ENCODE assay signal across 8 cellular contexts in the genomic region with DNA sequence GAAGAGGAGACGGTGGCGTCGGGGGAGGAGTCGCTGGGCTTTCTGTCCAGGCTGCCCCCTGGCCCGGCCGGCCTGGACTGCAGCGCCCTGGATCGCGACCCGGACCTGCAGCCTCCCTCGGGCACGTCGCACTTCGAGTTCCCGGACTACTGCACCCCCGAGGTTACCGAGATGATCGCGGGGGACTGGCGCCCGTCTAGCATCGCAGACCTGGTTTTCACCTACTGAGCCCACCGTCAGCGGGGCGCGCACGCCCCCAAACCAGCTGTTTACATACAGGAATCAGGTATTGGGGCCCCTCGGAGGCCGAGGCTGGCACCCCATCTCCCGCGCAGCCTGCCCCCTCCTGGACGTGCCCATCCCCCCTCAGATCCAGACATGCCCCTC. TPM values are rescaled to one million over a fixed set of nuclear protein-coding genes. Genes with fewer than 3 reads are reported as not detected.
A peak's percentile ranks its signal among the peaks of the same experiment; 100 is the strongest.
DNase-seq lines count a peak whose midpoint lies in the region; ATAC-seq and TF ChIP-seq lines count a peak whose summit lies in the region.

No MANE protein-coding gene starts in this region.

- peak; percentile 0 for TF ChIP-seq CTCF in AG04449 (IDR thresholded peaks at IDR 0.05; ENCODE audit: insufficient read depth, low read length, missing control alignments)

- H3K4me1 ChIP-seq in right cardiac atrium (ENCODE audit: control insufficient read depth, insufficient read depth, low read length): no peaks in the 10 kb centered on the region
- peaks cover 7 to 21% (median 18%) of the 10 kb centered on the region in 3 donors for H3K4me1 ChIP-seq in skeletal muscle tissue (ENCODE audit: control insufficient read depth in 3 of 3, insufficient read depth in 3 of 3, low read length in 3 of 3)

- no peaks in the 10 kb centered on the region for H3K36me3 Mint-ChIP-seq in activated T-helper 17 cell treated with anti-CD3 and anti-CD28 coated beads, Interleukin-2, amount 50 U/mL, for 72 hours (ENCODE audit: low read depth)

- CTCF ChIA-PET in AG04449 (lab: Yijun Ruan, JAX): interaction anchor here (3.8 kb wide), 1 partner anchor 17 kb away, joined by 18 read pairs; no protein-coding TSS in a partner anchor

- POLR2A ChIA-PET in AG04449 (lab: Yijun Ruan, JAX): interaction anchor here (4.5 kb wide), 1 partner anchor 28 kb away, joined by 25 read pairs; a partner anchor contains a TSS

- DNase-seq in AG04449 (ENCODE audit: low read depth, low spot score): no peak
- peak; percentile 55 for DNase-seq in HCEC 1CT
- DNase-seq in right cardiac atrium: no peak
- DNase-seq in stimulated activated CD4-positive, alpha-beta T cell treated with anti-CD3 and anti-CD28 coated beads, Interleukin-15, amount 100 ng/mL, for 24 hours: no peak
- no peak for DNase-seq in GOT3 (lab: John Stamatoyannopoulos, UW)

- intact Hi-C loops in right cardiac atrium (cut with DNase I): loop anchor here in 1 of 4 donors (10.0 kb wide), 1 partner anchor 52 kb away; no protein-coding TSS in a partner anchor

- no peaks in the 10 kb centered on the region for H3K9me3 Mint-ChIP-seq in activated T-helper 17 cell treated with anti-CD3 and anti-CD28 coated beads, Interleukin-2, amount 50 U/mL, for 72 hours

- H3K4me1 Mint-ChIP-seq in activated T-helper 17 cell treated with anti-CD3 and anti-CD28 coated beads, Interleukin-2, amount 50 U/mL, for 72 hours: peaks cover 5% of the 10 kb centered on the region

- WGBS in right cardiac atrium: under 1% methylated on average over 32 of the region's 32 CpGs

- H3K9ac ChIP-seq in skeletal muscle tissue (ENCODE audit: low read depth in 1 of 3, low read length in 3 of 3): no peak overlapping the region

- no peak overlapping the region for H3K27ac Mint-ChIP-seq in activated T-helper 17 cell treated with anti-CD3 and anti-CD28 coated beads, Interleukin-2, amount 50 U/mL, for 72 hours

- H3K27ac ChIP-seq in right cardiac atrium (ENCODE audit: low read length) (peak overlapping the region; percentile 89), skeletal muscle tissue (ENCODE audit: low read depth, low read length) (no peak overlapping the region)

- H3K4me3 ChIP-seq in AG04449 (ENCODE audit: low read depth, low read length) (peak overlapping the region; percentile 78), right cardiac atrium (ENCODE audit: low read length) (peak overlapping the region; percentile 79), skeletal muscle tissue (ENCODE audit: low read length in 3 of 3) (peak overlapping the region; percentile 30 to 64 (median 35))

- H3K36me3 ChIP-seq in skeletal muscle tissue (ENCODE audit: control insufficient read depth in 3 of 3, insufficient read depth in 3 of 3, low read length in 3 of 3): peaks cover 0 to 2% (median 0%) of the 10 kb centered on the region in 3 donors

- H3K27me3 ChIP-seq in right cardiac atrium (ENCODE audit: control insufficient read depth, insufficient read depth): no peaks in the 10 kb centered on the region
- H3K27me3 ChIP-seq in skeletal muscle tissue (ENCODE audit: control insufficient read depth in 3 of 3, insufficient read depth in 3 of 3, low read length in 3 of 3): peaks cover 0 to 9% (median 4%) of the 10 kb centered on the region in 3 donors

- no peak for ATAC-seq in activated T-helper 17 cell treated with anti-CD3 and anti-CD28 coated beads, Interleukin-2, amount 50 U/mL, for 72 hours (replicated peaks)
- ATAC-seq in right cardiac atrium (no peak), HG03571 (IDR thresholded peaks at IDR 0.05; ENCODE audit: unreplicated experiment) (no peak)

- H3K27me3 Mint-ChIP-seq in activated T-helper 17 cell treated with anti-CD3 and anti-CD28 coated beads, Interleukin-2, amount 50 U/mL, for 72 hours: no peaks in the 10 kb centered on the region

- H3K9me3 ChIP-seq in right cardiac atrium (ENCODE audit: control insufficient read depth, low read length) (no peaks in the 10 kb centered on the region), skeletal muscle tissue (ENCODE audit: control insufficient read depth in 3 of 3, low read length in 3 of 3) (no peaks in the 10 kb centered on the region)

- peak overlapping the region; percentile 75 for H3K4me3 Mint-ChIP-seq in activated T-helper 17 cell treated with anti-CD3 and anti-CD28 coated beads, Interleukin-2, amount 50 U/mL, for 72 hours

RNA-seq across cellular contexts. Expression of a gene that starts 1.3 kb away (rescaled TPM):
- 1 to 10 TPM; 4.0 to 6.5 TPM for total RNA-seq in activated T-helper 17 cell treated with anti-CD3 and anti-CD28 coated beads, Interleukin-2, amount 50 U/mL, for 72 hours
- total RNA-seq in right cardiac atrium (10 to 100 TPM in 3 of 4 donors, 1 to 10 TPM in 1; 7.4 to 13.7 (median 11.8) TPM), skeletal muscle tissue (3.7 TPM)
- polyA plus RNA-seq in right cardiac atrium: 5.1 TPM

RNA-seq across cellular contexts. Expression of a gene that starts 20.3 kb away (rescaled TPM):
- total RNA-seq in activated T-helper 17 cell treated with anti-CD3 and anti-CD28 coated beads, Interleukin-2, amount 50 U/mL, for 72 hours: 1 to 10 TPM; 4.3 to 5.2 TPM
- 10 to 100 TPM; 24.5 to 30.9 (median 24.8) TPM for total RNA-seq in right cardiac atrium
- 26.6 TPM for polyA plus RNA-seq in right cardiac atrium
- total RNA-seq in skeletal muscle tissue: 14.6 TPM

RNA-seq across cellular contexts. Expression of a gene that starts 29.3 kb away (rescaled TPM):
- total RNA-seq in activated T-helper 17 cell treated with anti-CD3 and anti-CD28 coated beads, Interleukin-2, amount 50 U/mL, for 72 hours: 10 to 100 TPM; 16.0 to 16.6 TPM
- total RNA-seq in right cardiac atrium (10 to 100 TPM; 13.0 to 14.3 (median 13.9) TPM), skeletal muscle tissue (39.1 TPM)
- 10.5 TPM for polyA plus RNA-seq in right cardiac atrium

RNA-seq across cellular contexts. Expression of a gene that starts 36.1 kb away (rescaled TPM):
- total RNA-seq in activated T-helper 17 cell treated with anti-CD3 and anti-CD28 coated beads, Interleukin-2, amount 50 U/mL, for 72 hours: 1 to 10 TPM; 5.2 to 6.0 TPM
- total RNA-seq in right cardiac atrium: 1 to 10 TPM; 4.8 to 9.1 (median 6.9) TPM
- polyA plus RNA-seq in right cardiac atrium: 4.2 TPM
- 1.0 TPM for total RNA-seq in skeletal muscle tissue

RNA-seq across cellular contexts. Expression of a gene that starts 53.9 kb away (rescaled TPM):
- total RNA-seq in activated T-helper 17 cell treated with anti-CD3 and anti-CD28 coated beads, Interleukin-2, amount 50 U/mL, for 72 hours: 10 to 100 TPM; 13.4 to 20.0 TPM
- total RNA-seq in right cardiac atrium (1 to 10 TPM in 1 of 4 donors, under 1 TPM in 3; 0.49 to 2.1 (median 0.66) TPM), skeletal muscle tissue (7.3 TPM)
- 1.0 TPM for polyA plus RNA-seq in right cardiac atrium
